In the genomic region with DNA sequence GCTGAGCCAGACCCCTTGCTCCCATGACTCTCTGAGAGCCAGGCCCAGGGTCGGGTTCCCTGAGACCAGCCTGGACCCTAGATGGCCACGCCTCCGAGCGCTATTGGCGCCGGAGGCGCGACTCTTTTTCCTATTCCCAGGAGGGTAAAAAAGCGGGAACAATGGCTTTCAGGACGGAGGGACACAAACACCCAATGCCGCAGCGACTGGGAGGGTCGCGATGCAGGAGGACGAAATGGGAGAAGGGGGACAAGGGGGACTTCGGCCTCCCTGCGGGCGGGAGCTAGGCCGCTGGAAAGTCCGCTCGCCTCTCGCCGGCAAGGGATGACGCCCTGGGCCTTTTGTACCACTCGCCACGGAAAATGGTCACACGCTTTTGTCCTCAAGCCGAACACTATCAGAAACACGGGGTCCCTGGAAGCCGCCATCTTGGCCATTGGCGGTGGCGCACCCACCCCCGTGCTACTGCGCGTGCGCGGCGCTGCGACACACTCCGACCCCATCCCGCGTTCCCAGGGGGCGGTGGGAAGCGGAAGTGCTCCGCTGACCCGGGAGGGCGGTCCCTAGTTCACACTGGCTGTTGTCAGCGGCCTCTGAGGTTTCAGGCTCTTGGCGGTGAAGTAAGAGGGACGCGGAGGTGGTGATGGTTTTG, we compare ENCODE assay signal across 8 cellular contexts.
DNase-seq lines count a peak whose midpoint lies in the region; ATAC-seq and TF ChIP-seq lines count a peak whose summit lies in the region.

No MANE protein-coding gene starts in this region.

- ATAC-seq in GM18867 (IDR thresholded peaks at IDR 0.05; ENCODE audit: unreplicated experiment) (peak; percentile 94), HG03095 (IDR thresholded peaks at IDR 0.05; ENCODE audit: unreplicated experiment) (peak; percentile 90), activated B cell treated with CpG ODN at 0.5 μM for 24 hours (ENCODE audit: low read depth) (peak; percentile 98)

- POLR2A ChIA-PET in AG04449 (lab: Yijun Ruan, JAX) (no interaction called here), activated B cell treated with CpG ODN at 0.5 μM for 24 hours (lab: Charles Lee) (interaction anchor here (1.2 kb wide), 1 partner anchor 15 kb away, joined by 4 read pairs; no protein-coding TSS in a partner anchor)

- H3K27me3 Mint-ChIP-seq in activated B cell treated with CpG ODN at 0.5 μM for 24 hours: no peaks in the 10 kb centered on the region

- TF ChIP-seq CTCF in AG04449 (IDR thresholded peaks at IDR 0.05; ENCODE audit: insufficient read depth, low read length, missing control alignments) (no peak), activated B cell treated with CpG ODN at 0.5 μM for 24 hours (IDR thresholded peaks at IDR 0.05) (no peak), cardiac fibroblast (IDR thresholded peaks at IDR 0.05; ENCODE audit: low read depth, low read length) (no peak)

- H3K27ac Mint-ChIP-seq in activated B cell treated with CpG ODN at 0.5 μM for 24 hours: peak overlapping the region; percentile 85

- CTCF ChIA-PET in AG04449 (lab: Yijun Ruan, JAX): no interaction called here
- CTCF ChIA-PET in activated B cell treated with CpG ODN at 0.5 μM for 24 hours (lab: Charles Lee): no interaction called here

- H3K4me1 Mint-ChIP-seq in activated B cell treated with CpG ODN at 0.5 μM for 24 hours: peaks cover 11% of the 10 kb centered on the region

- H3K36me3 Mint-ChIP-seq in activated B cell treated with CpG ODN at 0.5 μM for 24 hours (ENCODE audit: low read depth): peaks cover 16% of the 10 kb centered on the region

- intact Hi-C loops in activated B cell treated with CpG ODN at 0.5 μM for 24 hours (cut with micrococcal nuclease): loop anchor here (1.0 to 5.0 kb wide), 4 partner anchors 98 to 1210 kb away; a partner anchor contains a TSS

- H3K4me3 ChIP-seq in AG04449 (ENCODE audit: low read depth, low read length) (peak overlapping the region; percentile 76), cardiac fibroblast (replicated peaks in 1 of 2; ENCODE audit: low read depth in 2 of 2, low read length in 2 of 2) (peak overlapping the region; percentile 67 to 78)

- no peaks in the 10 kb centered on the region for H3K9me3 Mint-ChIP-seq in activated B cell treated with CpG ODN at 0.5 μM for 24 hours

- no peak for DNase-seq in AG04449 (ENCODE audit: low read depth, low spot score)
- peak; percentile 95 for DNase-seq in NCI-H2227 (lab: John Stamatoyannopoulos, UW; ENCODE audit: unreplicated experiment)
- DNase-seq in activated B cell treated with CpG ODN at 0.5 μM for 24 hours: peak; percentile 81
- peak; percentile 73 to 84 for DNase-seq in cardiac fibroblast (ENCODE audit: low read depth in 2 of 2)
- DNase-seq in iris pigment epithelial cell (ENCODE audit: low read depth): peak; percentile 48
- DNase-seq in stimulated activated CD4-positive, alpha-beta T cell treated with anti-CD3 and anti-CD28 coated beads, Interleukin-12 subunit alpha, Interleukin-12 subunit beta, amount 100 ng/mL, for 24 hours (ENCODE audit: low read depth in 2 of 2): peak; percentile 58 to 81

- H3K4me3 Mint-ChIP-seq in activated B cell treated with CpG ODN at 0.5 μM for 24 hours: peak overlapping the region; percentile 85
